36 cellular contexts compared by ENCODE assay signal in genomic region chr13:91586609-91587008, GRCh38.
DNase-seq lines count a peak whose midpoint lies in the region; ATAC-seq, FAIRE-seq and TF ChIP-seq lines count a peak whose summit lies in the region.
"Had no signal": no experiment of that assay in that cellular context is flagged by ENCODE, and none has a peak within 500 bp of the region (broad histone marks: within the 10 kb centered on the region; RNA-seq: fewer than 3 reads in every experiment).

No MANE protein-coding gene starts in this region.

- POLR2A ChIA-PET in HepG2 (lab: Yijun Ruan, JAX) (no interaction called here), IMR-90 (lab: Charles Lee; ENCODE audit: unreplicated experiment) (no interaction called here), K562 (lab: Yijun Ruan, JAX) (interaction anchor here (1.4 kb wide), 1 partner anchor 10 kb away, joined by 3 read pairs; no protein-coding TSS in a partner anchor)
- POLR2A ChIA-PET in CD4-positive, alpha-beta memory T cell (lab: Charles Lee; ENCODE audit: partially characterized antibody), result no interaction called here

- no peaks in the 10 kb centered on the region for H3K4me1 ChIP-seq in HepG2 (ENCODE audit: insufficient read depth, low read length)
- no peaks in the 10 kb centered on the region for H3K4me1 ChIP-seq in right lobe of liver
- H3K4me1 ChIP-seq in IMR-90 (ENCODE audit: control insufficient read depth, insufficient read depth, low read length), result no peaks in the 10 kb centered on the region
- H3K4me1 ChIP-seq in K562 (replicated peaks in 1 of 2; ENCODE audit: control insufficient read depth in 2 of 2, insufficient read depth in 2 of 2, low read length in 2 of 2), result no peaks in the 10 kb centered on the region
- no peaks in the 10 kb centered on the region for H3K4me1 ChIP-seq in CD4-positive, alpha-beta memory T cell (ENCODE audit: insufficient read depth, low read length)
- H3K4me1 ChIP-seq: A549, BE2C, BLaER1, Caco-2 had no signal

- H4K20me1 ChIP-seq in HepG2 (ENCODE audit: insufficient read depth, low read length) (no peaks in the 10 kb centered on the region), IMR-90 (ENCODE audit: insufficient read depth, low read length) (no peaks in the 10 kb centered on the region), K562 (replicated peaks; ENCODE audit: control insufficient read depth, insufficient read depth, low read length) (no peaks in the 10 kb centered on the region)
- H4K20me1 ChIP-seq: BLaER1; BLaER1 treated with 17β-estradiol and CSF1 and Interleukin-3, amounts not matched to agents 10 nM and 100 nM had no signal

- H4K5ac ChIP-seq in IMR-90 (ENCODE audit: low read depth, low read length), result no peak overlapping the region

- no peak overlapping the region for H3K4ac ChIP-seq in IMR-90 (ENCODE audit: low read depth, low read length)

- no peak overlapping the region for H3K4me3 ChIP-seq in HepG2 (replicated peaks in 1 of 3; ENCODE audit: insufficient read depth in 1 of 3, low read depth in 2 of 3, low read length in 3 of 3)
- no peak overlapping the region for H3K4me3 ChIP-seq in right lobe of liver
- H3K4me3 ChIP-seq in IMR-90 (ENCODE audit: insufficient read depth, low read depth, low read length), result no peak overlapping the region
- H3K4me3 ChIP-seq in K562, result no peak overlapping the region
- no peak overlapping the region for H3K4me3 ChIP-seq in CD4-positive, alpha-beta memory T cell (ENCODE audit: low read length in 2 of 2)
- H3K4me3 ChIP-seq: A549; BLaER1; BLaER1 treated with 17β-estradiol and CSF1 and Interleukin-3, amounts not matched to agents 10 nM and 100 nM had no signal

- in situ Hi-C loops in HepG2 (cut with HindIII; ENCODE audit: extremely low pct_ligation_motif_present, low pct_unique_long_range_greater_than_20kb) (no loop called here), IMR-90 (cut with MboI; ENCODE audit: low sequenced_read_pairs) (no loop called here), K562 (cut with MboI) (no loop called here)

- H3K4me3 Mint-ChIP-seq in activated naive CD4-positive, alpha-beta T cell treated with anti-CD3 and anti-CD28 coated beads, Interleukin-2, amount 50 U/mL, for 24 hours, result no peak overlapping the region
- no peak overlapping the region for H3K4me3 Mint-ChIP-seq in activated naive CD4-positive, alpha-beta T cell treated with anti-CD3 and anti-CD28 coated beads, Interleukin-2, amount 10 ng/mL, durations not matched to agents 7 days and 5 days
- H3K4me3 Mint-ChIP-seq in CD4-positive, alpha-beta memory T cell, result no peak overlapping the region
- H3K4me3 Mint-ChIP-seq: B cell; CD14-positive monocyte; CD4-positive, alpha-beta T cell; CD4-positive, CD25-positive, alpha-beta regulatory T cell; CD8-positive, alpha-beta memory T cell; CD8-positive, alpha-beta T cell had no signal

- no peaks in the 10 kb centered on the region for H3K27me3 Mint-ChIP-seq in activated naive CD4-positive, alpha-beta T cell treated with anti-CD3 and anti-CD28 coated beads, Interleukin-2, amount 50 U/mL, for 24 hours
- no peaks in the 10 kb centered on the region for H3K27me3 Mint-ChIP-seq in activated naive CD4-positive, alpha-beta T cell treated with anti-CD3 and anti-CD28 coated beads, Interleukin-2, amount 10 ng/mL, durations not matched to agents 7 days and 5 days
- no peaks in the 10 kb centered on the region for H3K27me3 Mint-ChIP-seq in CD4-positive, alpha-beta memory T cell
- H3K27me3 Mint-ChIP-seq: B cell; CD4-positive, CD25-positive, alpha-beta regulatory T cell; CD8-positive, alpha-beta memory T cell had no signal

- no peak overlapping the region for H3K23ac ChIP-seq in IMR-90 (ENCODE audit: low read depth, low read length)

- no peak overlapping the region for H2BK15ac ChIP-seq in IMR-90 (ENCODE audit: low read depth, low read length)

- H3K9me3 ChIP-seq in HepG2 (ENCODE audit: low read length) (no peaks in the 10 kb centered on the region), right lobe of liver (no peaks in the 10 kb centered on the region), IMR-90 (ENCODE audit: control insufficient read depth, insufficient read depth, low read length) (no peaks in the 10 kb centered on the region), K562 (replicated peaks; ENCODE audit: control insufficient read depth, insufficient read depth, low read depth, low read length) (no peaks in the 10 kb centered on the region)
- no peaks in the 10 kb centered on the region for H3K9me3 ChIP-seq in CD4-positive, alpha-beta memory T cell (ENCODE audit: control insufficient read depth in 1 of 2, low read length in 2 of 2)
- H3K9me3 ChIP-seq: A549, BE2C, BLaER1 had no signal

- no peak overlapping the region for H3K9ac ChIP-seq in HepG2 (ENCODE audit: insufficient read depth, low read depth, low read length)
- H3K9ac ChIP-seq in IMR-90 (ENCODE audit: low read depth, low read length), result no peak overlapping the region
- H3K9ac ChIP-seq in K562 (ENCODE audit: insufficient read depth in 1 of 2, low read depth in 2 of 2, low read length in 2 of 2), result no peak overlapping the region
- H3K9ac ChIP-seq: BLaER1; BLaER1 treated with 17β-estradiol and CSF1 and Interleukin-3, amounts not matched to agents 10 nM and 100 nM had no signal

- H3K27ac ChIP-seq in HepG2 (ENCODE audit: extremely low read length, insufficient read depth, low read length) (no peak overlapping the region), right lobe of liver (no peak overlapping the region), IMR-90 (ENCODE audit: insufficient read depth, low read length) (no peak overlapping the region), K562 (ENCODE audit: extremely low read depth, low read depth, low read length) (no peak overlapping the region)
- H3K27ac ChIP-seq in CD4-positive, alpha-beta memory T cell (ENCODE audit: low read depth, low read length), result no peak overlapping the region
- H3K27ac ChIP-seq: 22Rv1; A549; BLaER1; BLaER1 treated with 17β-estradiol and CSF1 and Interleukin-3, amounts not matched to agents 10 nM and 100 nM; C4-2B had no signal

- TF ChIP-seq EP300 in HepG2 (IDR thresholded peaks at IDR 0.05; ENCODE audit: low read depth in 2 of 2, low read length in 2 of 2), result no peak
- TF ChIP-seq EP300 in HepG2 (CRISPR knock-in tag; IDR thresholded peaks at IDR 0.05; ENCODE audit: borderline replicate concordance), result no peak
- TF ChIP-seq EP300 in K562 (IDR thresholded peaks at IDR 0.05; ENCODE audit: low read length), result no peak

- ATAC-seq in HepG2, result no peak
- ATAC-seq in right lobe of liver, result no peak
- ATAC-seq in IMR-90 (ENCODE audit: low read depth), result no peak
- no peak for ATAC-seq in K562
- ATAC-seq: A549; CD8-positive, alpha-beta T cell had no signal

- no peak overlapping the region for H2AK9ac ChIP-seq in IMR-90 (replicated peaks; ENCODE audit: low read depth, low read length, poor library complexity)

- CTCF ChIA-PET in activated naive CD4-positive, alpha-beta T cell treated with anti-CD3 and anti-CD28 coated beads, Interleukin-2, amount 10 ng/mL, durations not matched to agents 7 days and 5 days (lab: Charles Lee), result no interaction called here
- CTCF ChIA-PET in HepG2 (lab: Yijun Ruan, JAX; ENCODE audit: low intra/inter-chr PET ratio, low total read pairs) (no interaction called here), IMR-90 (lab: Yijun Ruan, JAX) (no interaction called here), K562 (lab: Yijun Ruan, JAX; ENCODE audit: low intra/inter-chr PET ratio) (no interaction called here)
- CTCF ChIA-PET in CD4-positive, alpha-beta memory T cell (lab: Charles Lee; ENCODE audit: partially characterized antibody), result no interaction called here

- H3K36me3 ChIP-seq in HepG2 (replicated peaks in 1 of 2; ENCODE audit: control insufficient read depth in 1 of 2, insufficient read depth in 2 of 2, low read length in 2 of 2), result no peaks in the 10 kb centered on the region
- H3K36me3 ChIP-seq in right lobe of liver, result no peaks in the 10 kb centered on the region
- H3K36me3 ChIP-seq in IMR-90 (ENCODE audit: control insufficient read depth, insufficient read depth, low read length), result no peaks in the 10 kb centered on the region
- H3K36me3 ChIP-seq in K562 (ENCODE audit: control insufficient read depth, insufficient read depth, low read length), result no peaks in the 10 kb centered on the region
- H3K36me3 ChIP-seq in CD4-positive, alpha-beta memory T cell (ENCODE audit: insufficient read depth, low read length), result no peaks in the 10 kb centered on the region
- H3K36me3 ChIP-seq: BE2C; BLaER1; BLaER1 treated with 17β-estradiol and CSF1 and Interleukin-3, amounts not matched to agents 10 nM and 100 nM had no signal

- TF ChIP-seq RAD21 in HepG2 (CRISPR knock-in tag; IDR thresholded peaks at IDR 0.05), result no peak
- no peak for TF ChIP-seq RAD21 in IMR-90 (IDR thresholded peaks at IDR 0.05; ENCODE audit: low read length)
- TF ChIP-seq RAD21 in K562 (CRISPR knock-in tag; conservative IDR thresholded peaks at IDR 0.05 in 1 of 2, IDR thresholded peaks at IDR 0.05 in 1 of 2), result no peak

- H4K8ac ChIP-seq in IMR-90 (ENCODE audit: low read depth in 2 of 2, low read length in 2 of 2), result no peak overlapping the region

- no peak for DNase-seq in activated naive CD4-positive, alpha-beta T cell treated with anti-CD3 and anti-CD28 coated beads, Interleukin-2, amount 10 ng/mL, durations not matched to agents 7 days and 5 days
- no peak for DNase-seq in HepG2 (ENCODE audit: low spot score)
- DNase-seq in right lobe of liver, result no peak
- no peak for DNase-seq in IMR-90
- DNase-seq in K562 (ENCODE audit: extremely low read depth in 1 of 4, low spot score in 3 of 4), result no peak
- no peak for DNase-seq in CD4-positive, alpha-beta memory T cell
- DNase-seq in NCI-H345 (lab: John Stamatoyannopoulos, UW), result no peak
- DNase-seq: 8988T; ACHN; AML-193; BE2C; C1 segment of cervical spinal cord; Caco-2; Calu3; CD4-positive, alpha-beta T cell; CD4-positive, CD25-positive, alpha-beta regulatory T cell; CD8-positive, alpha-beta memory T cell; CD8-positive, alpha-beta T cell; COR-L47; DMS 273 treated with DMSO at 0.1 percent for 48 hours; DMS153; DMS53; DMS79; DMS79 treated with DMSO at 0.1 percent for 48 hours; DND-41; EL had no signal

- BruUV-seq in HepG2 (replicated peaks; lab: Mats Ljungman, UMichigan), result no TSS peak
- BruUV-seq in IMR-90 (replicated peaks; lab: Mats Ljungman, UMichigan), result no TSS peak
- no TSS peak for BruUV-seq in K562 (replicated peaks; lab: Mats Ljungman, UMichigan)

- WGBS in HepG2 (ENCODE audit: low lambda C conversion rate), result 53% methylated on average over 1 of the region's 1 CpG
- WGBS in right lobe of liver (ENCODE audit: insufficient coverage, low coverage, low lambda C conversion rate, missing lambda C conversion rate), result 100% methylated on average over 1 of the region's 1 CpG
- WGBS in IMR-90 (ENCODE audit: extremely low coverage in 2 of 2, insufficient read length in 1 of 2), 2 experiments, result no CpG with 5 or more reads among the region's 1 CpG
- WGBS in K562 (ENCODE audit: insufficient coverage, low coverage, missing lambda C conversion rate), result 0% methylated on average over 1 of the region's 1 CpG

- H2AK5ac ChIP-seq in IMR-90 (ENCODE audit: low read depth, low read length), result no peak overlapping the region

- H3K27me3 ChIP-seq in HepG2 (ENCODE audit: control insufficient read depth in 1 of 2, insufficient read depth in 2 of 2, low read length in 2 of 2), result no peaks in the 10 kb centered on the region
- no peaks in the 10 kb centered on the region for H3K27me3 ChIP-seq in right lobe of liver
- H3K27me3 ChIP-seq in IMR-90 (ENCODE audit: control insufficient read depth, insufficient read depth, low read length), result no peaks in the 10 kb centered on the region
- no peaks in the 10 kb centered on the region for H3K27me3 ChIP-seq in K562 (ENCODE audit: control insufficient read depth in 2 of 2, insufficient read depth in 2 of 2, low read length in 2 of 2)
- no peaks in the 10 kb centered on the region for H3K27me3 ChIP-seq in CD4-positive, alpha-beta memory T cell (ENCODE audit: insufficient read depth, low read length)
- H3K27me3 ChIP-seq: BE2C; BLaER1; BLaER1 treated with 17β-estradiol and CSF1 and Interleukin-3, amounts not matched to agents 10 nM and 100 nM had no signal

- H3K56ac ChIP-seq in IMR-90 (ENCODE audit: extremely low read depth, insufficient read depth, low read length), result no peak overlapping the region

- TF ChIP-seq CTCF in HepG2 (CRISPR knock-in tag; IDR thresholded peaks at IDR 0.05), result no peak
- no peak for TF ChIP-seq CTCF in right lobe of liver (IDR thresholded peaks at IDR 0.05)
- no peak for TF ChIP-seq CTCF in IMR-90 (conservative IDR thresholded peaks at IDR 0.05; ENCODE audit: low read depth, low read length)
- no peak for TF ChIP-seq CTCF in K562 (IDR thresholded peaks at IDR 0.05 in 2 of 3, conservative IDR thresholded peaks at IDR 0.05 in 1 of 3; ENCODE audit: insufficient read depth in 2 of 3, low read depth in 1 of 3, low read length in 3 of 3)

- no peak overlapping the region for H3K14ac ChIP-seq in IMR-90 (replicated peaks; ENCODE audit: low read depth, low read length)

- intact Hi-C loops in HepG2 (cut with micrococcal nuclease; ENCODE audit: unreplicated experiment) (no loop called here), right lobe of liver (cut with DNase I) (no loop called here), IMR-90 (cut with micrococcal nuclease) (no loop called here), K562 (cut with micrococcal nuclease) (no loop called here)
- intact Hi-C loops in CD4-positive, alpha-beta memory T cell (cut with micrococcal nuclease), result no loop called here

- H3K9me1 ChIP-seq in IMR-90 (ENCODE audit: insufficient read depth, low read length), result no peaks in the 10 kb centered on the region
- H3K9me1 ChIP-seq in K562 (ENCODE audit: control insufficient read depth, insufficient read depth, low read length), result no peaks in the 10 kb centered on the region

- H3K18ac ChIP-seq in IMR-90 (ENCODE audit: low read depth, low read length), result no peak overlapping the region

- H3K27ac Mint-ChIP-seq in activated naive CD4-positive, alpha-beta T cell treated with anti-CD3 and anti-CD28 coated beads, Interleukin-2, amount 50 U/mL, for 24 hours, result peak overlapping the region; percentile 30
- no peak overlapping the region for H3K27ac Mint-ChIP-seq in activated naive CD4-positive, alpha-beta T cell treated with anti-CD3 and anti-CD28 coated beads, Interleukin-2, amount 10 ng/mL, durations not matched to agents 7 days and 5 days
- no peak overlapping the region for H3K27ac Mint-ChIP-seq in CD4-positive, alpha-beta memory T cell
- H3K27ac Mint-ChIP-seq: B cell; CD14-positive monocyte; CD4-positive, alpha-beta T cell; CD4-positive, CD25-positive, alpha-beta regulatory T cell; CD8-positive, alpha-beta memory T cell; CD8-positive, alpha-beta T cell had no signal

- TF ChIP-seq POLR2A in HepG2 (IDR thresholded peaks at IDR 0.05; ENCODE audit: insufficient read depth in 1 of 2, low read depth in 2 of 2, low read length in 2 of 2) (no peak), right lobe of liver (IDR thresholded peaks at IDR 0.05) (no peak), IMR-90 (IDR thresholded peaks at IDR 0.05; ENCODE audit: low read depth, low read length) (no peak), K562 (conservative IDR thresholded peaks at IDR 0.05) (no peak)

- H4K91ac ChIP-seq in IMR-90 (ENCODE audit: insufficient read depth, low read depth, low read length), result no peak overlapping the region

- H3K79me1 ChIP-seq in IMR-90 (ENCODE audit: low read depth in 1 of 2, low read length in 2 of 2), result no peaks in the 10 kb centered on the region

- no peak overlapping the region for H2AFZ ChIP-seq in HepG2 (ENCODE audit: low read length)
- H2AFZ ChIP-seq in IMR-90 (replicated peaks; ENCODE audit: low read length, poor library complexity), result no peak overlapping the region
- no peak overlapping the region for H2AFZ ChIP-seq in K562 (ENCODE audit: low read depth, low read length)

- H3K4me2 ChIP-seq in HepG2 (ENCODE audit: low read depth, low read length) (no peak overlapping the region), IMR-90 (ENCODE audit: low read depth, low read length) (no peak overlapping the region), K562 (ENCODE audit: insufficient read depth, low read length) (no peak overlapping the region)
- H3K4me2 ChIP-seq: A549; BLaER1; BLaER1 treated with 17β-estradiol and CSF1 and Interleukin-3, amounts not matched to agents 10 nM and 100 nM had no signal

- no peaks in the 10 kb centered on the region for H3K4me1 Mint-ChIP-seq in activated naive CD4-positive, alpha-beta T cell treated with anti-CD3 and anti-CD28 coated beads, Interleukin-2, amount 50 U/mL, for 24 hours
- H3K4me1 Mint-ChIP-seq in activated naive CD4-positive, alpha-beta T cell treated with anti-CD3 and anti-CD28 coated beads, Interleukin-2, amount 10 ng/mL, durations not matched to agents 7 days and 5 days, result no peaks in the 10 kb centered on the region
- H3K4me1 Mint-ChIP-seq in CD4-positive, alpha-beta memory T cell, result no peaks in the 10 kb centered on the region
- H3K4me1 Mint-ChIP-seq: B cell; CD14-positive monocyte; CD4-positive, CD25-positive, alpha-beta regulatory T cell; CD8-positive, alpha-beta memory T cell had no signal

- dilution Hi-C loops in IMR-90 (cut with HindIII; ENCODE audit: low sequenced_read_pairs, unreplicated experiment), result no loop called here

- no peaks in the 10 kb centered on the region for H3K79me2 ChIP-seq in HepG2 (ENCODE audit: insufficient read depth, low read length)
- no peaks in the 10 kb centered on the region for H3K79me2 ChIP-seq in K562 (ENCODE audit: control insufficient read depth, insufficient read depth, low read length)

- peaks cover 7% of the 10 kb centered on the region for H3K9me3 Mint-ChIP-seq in activated naive CD4-positive, alpha-beta T cell treated with anti-CD3 and anti-CD28 coated beads, Interleukin-2, amount 50 U/mL, for 24 hours
- no peaks in the 10 kb centered on the region for H3K9me3 Mint-ChIP-seq in activated naive CD4-positive, alpha-beta T cell treated with anti-CD3 and anti-CD28 coated beads, Interleukin-2, amount 10 ng/mL, durations not matched to agents 7 days and 5 days
- peaks cover 0 to 8% (median 2%) of the 10 kb centered on the region in 8 donors for H3K9me3 Mint-ChIP-seq in CD4-positive, alpha-beta memory T cell
- H3K9me3 Mint-ChIP-seq: CD4-positive, alpha-beta T cell had no signal

- H2BK120ac ChIP-seq in IMR-90 (ENCODE audit: low read depth, low read length), result no peak overlapping the region

- H2BK20ac ChIP-seq in IMR-90 (ENCODE audit: low read depth, low read length), result no peak overlapping the region

- H3K36me3 Mint-ChIP-seq in activated naive CD4-positive, alpha-beta T cell treated with anti-CD3 and anti-CD28 coated beads, Interleukin-2, amount 50 U/mL, for 24 hours, result no peaks in the 10 kb centered on the region
- no peaks in the 10 kb centered on the region for H3K36me3 Mint-ChIP-seq in activated naive CD4-positive, alpha-beta T cell treated with anti-CD3 and anti-CD28 coated beads, Interleukin-2, amount 10 ng/mL, durations not matched to agents 7 days and 5 days
- H3K36me3 Mint-ChIP-seq in CD4-positive, alpha-beta memory T cell, result no peaks in the 10 kb centered on the region
- H3K36me3 Mint-ChIP-seq: CD14-positive monocyte; CD4-positive, CD25-positive, alpha-beta regulatory T cell; CD8-positive, alpha-beta memory T cell; CD8-positive, alpha-beta T cell had no signal

- no peak overlapping the region for H2BK5ac ChIP-seq in IMR-90 (ENCODE audit: low read depth, low read length, poor library complexity, severe bottlenecking)

- no peak for FAIRE-seq in HepG2 (lab: Jason Lieb, UNC)
- FAIRE-seq in K562 (lab: Jason Lieb, UNC), result no peak
- FAIRE-seq: A204.1, A549, D721Med had no signal
